Comparison of ENCODE assay signal across 8 cellular contexts in genomic region chr7:19122018-19122588, GRCh38. TPM values are rescaled to one million over a fixed set of nuclear protein-coding genes. Genes with fewer than 3 reads are reported as not detected.
DNase-seq lines count a peak whose midpoint lies in the region; ATAC-seq and TF ChIP-seq lines count a peak whose summit lies in the region.
"Had no signal": no experiment of that assay in that cellular context is flagged by ENCODE, and none has a peak within 500 bp of the region (broad histone marks: within the 10 kb centered on the region; RNA-seq: fewer than 3 reads in every experiment).

No MANE protein-coding gene starts in this region.

- no peaks in the 10 kb centered on the region for H3K9me3 ChIP-seq in CD8-positive, alpha-beta T cell (ENCODE audit: low read length)

- no peak overlapping the region for H3K27ac Mint-ChIP-seq in activated CD8-positive, alpha-beta T cell treated with anti-CD3 and anti-CD28 coated beads for 36 hours
- H3K27ac Mint-ChIP-seq in effector memory CD8-positive, alpha-beta T cell: no peak overlapping the region
- no peak overlapping the region for H3K27ac Mint-ChIP-seq in CD8-positive, alpha-beta T cell
- H3K27ac Mint-ChIP-seq: activated CD4-positive, alpha-beta T cell treated with anti-CD3 and anti-CD28 coated beads, Interleukin-2, amount 10 ng/mL, durations not matched to agents 24 days and 14 days had no signal

- H3K4me1 Mint-ChIP-seq in activated CD8-positive, alpha-beta T cell treated with anti-CD3 and anti-CD28 coated beads for 36 hours (ENCODE audit: low read depth): no peaks in the 10 kb centered on the region
- peaks cover 0 to 2% of the 10 kb centered on the region in 2 donors for H3K4me1 Mint-ChIP-seq in effector memory CD8-positive, alpha-beta T cell (ENCODE audit: low read depth in 2 of 2)
- H3K4me1 Mint-ChIP-seq in CD8-positive, alpha-beta T cell (ENCODE audit: low read depth): no peaks in the 10 kb centered on the region
- H3K4me1 Mint-ChIP-seq: activated CD4-positive, alpha-beta T cell treated with anti-CD3 and anti-CD28 coated beads, Interleukin-2, amount 10 ng/mL, durations not matched to agents 24 days and 14 days had no signal

- H3K4me1 ChIP-seq in CD8-positive, alpha-beta T cell (ENCODE audit: insufficient read depth, low read length): no peaks in the 10 kb centered on the region

- no peaks in the 10 kb centered on the region for H3K9me3 Mint-ChIP-seq in activated CD8-positive, alpha-beta T cell treated with anti-CD3 and anti-CD28 coated beads for 36 hours
- no peaks in the 10 kb centered on the region for H3K9me3 Mint-ChIP-seq in effector memory CD8-positive, alpha-beta T cell
- H3K9me3 Mint-ChIP-seq in CD8-positive, alpha-beta T cell: peaks cover 2% of the 10 kb centered on the region
- H3K9me3 Mint-ChIP-seq: activated CD4-positive, alpha-beta T cell treated with anti-CD3 and anti-CD28 coated beads, Interleukin-2, amount 10 ng/mL, durations not matched to agents 24 days and 14 days had no signal

- no peak overlapping the region for H3K4me3 ChIP-seq in coronary artery
- no peak overlapping the region for H3K4me3 ChIP-seq in CD8-positive, alpha-beta T cell (ENCODE audit: low read depth, low read length)

- POLR2A ChIA-PET in activated CD8-positive, alpha-beta T cell treated with anti-CD3 and anti-CD28 coated beads for 36 hours (lab: Charles Lee): no interaction called here
- POLR2A ChIA-PET in CD8-positive, alpha-beta T cell (lab: Charles Lee): no interaction called here

- H3K4me3 Mint-ChIP-seq in activated CD8-positive, alpha-beta T cell treated with anti-CD3 and anti-CD28 coated beads for 36 hours: no peak overlapping the region
- no peak overlapping the region for H3K4me3 Mint-ChIP-seq in effector memory CD8-positive, alpha-beta T cell
- H3K4me3 Mint-ChIP-seq in CD8-positive, alpha-beta T cell: no peak overlapping the region
- H3K4me3 Mint-ChIP-seq: activated CD4-positive, alpha-beta T cell treated with anti-CD3 and anti-CD28 coated beads, Interleukin-2, amount 10 ng/mL, durations not matched to agents 24 days and 14 days had no signal

- H3K36me3 Mint-ChIP-seq in activated CD8-positive, alpha-beta T cell treated with anti-CD3 and anti-CD28 coated beads for 36 hours (ENCODE audit: low read depth): no peaks in the 10 kb centered on the region
- H3K36me3 Mint-ChIP-seq in effector memory CD8-positive, alpha-beta T cell (ENCODE audit: insufficient read depth): no peaks in the 10 kb centered on the region
- H3K36me3 Mint-ChIP-seq in CD8-positive, alpha-beta T cell: no peaks in the 10 kb centered on the region

- peaks cover 6% of the 10 kb centered on the region for H3K27me3 ChIP-seq in CD8-positive, alpha-beta T cell (ENCODE audit: insufficient read depth, low read length)

- H3K36me3 ChIP-seq in CD8-positive, alpha-beta T cell (ENCODE audit: insufficient read depth, low read length): no peaks in the 10 kb centered on the region

- no peak overlapping the region for H3K27ac ChIP-seq in coronary artery
- no peak overlapping the region for H3K27ac ChIP-seq in CD8-positive, alpha-beta T cell (ENCODE audit: low read depth, low read length)

- intact Hi-C loops in activated CD8-positive, alpha-beta T cell treated with anti-CD3 and anti-CD28 coated beads for 36 hours (cut with micrococcal nuclease): no loop called here
- intact Hi-C loops in CD8-positive, alpha-beta T cell (cut with DNase I, micrococcal nuclease): no loop called here

- CTCF ChIA-PET in activated CD8-positive, alpha-beta T cell treated with anti-CD3 and anti-CD28 coated beads for 36 hours (lab: Charles Lee): interaction anchor here (1.1 to 1.2 kb wide), 2 partner anchors 23 to 370 kb away, joined by 3 read pairs; partner anchors contain the start of gene FERD3L
- CTCF ChIA-PET in CD8-positive, alpha-beta T cell (lab: Charles Lee): no interaction called here

- peaks cover 32% of the 10 kb centered on the region for H3K27me3 Mint-ChIP-seq in activated CD8-positive, alpha-beta T cell treated with anti-CD3 and anti-CD28 coated beads for 36 hours
- H3K27me3 Mint-ChIP-seq in effector memory CD8-positive, alpha-beta T cell: peaks cover 13 to 21% of the 10 kb centered on the region in 2 donors
- H3K27me3 Mint-ChIP-seq in CD8-positive, alpha-beta T cell (ENCODE audit: low read depth): peaks cover 26% of the 10 kb centered on the region

- TF ChIP-seq CTCF in coronary artery (IDR thresholded peaks at IDR 0.05): peak; percentile 18
- no peak for TF ChIP-seq CTCF in activated CD8-positive, alpha-beta T cell treated with anti-CD3 and anti-CD28 coated beads for 36 hours (IDR thresholded peaks at IDR 0.05)
- no peak for TF ChIP-seq CTCF in CD8-positive, alpha-beta T cell (IDR thresholded peaks at IDR 0.05)

- no peak for ATAC-seq in activated CD8-positive, alpha-beta T cell treated with anti-CD3 and anti-CD28 coated beads for 36 hours
- no peak for ATAC-seq in effector memory CD8-positive, alpha-beta T cell (replicated peaks)
- ATAC-seq in CD8-positive, alpha-beta T cell: no peak

- DNase-seq in H4 (ENCODE audit: low spot score): peak; percentile 83
- peak; percentile 57 for DNase-seq in NCI-H345 treated with DMSO at 0.1 percent for 48 hours (lab: John Stamatoyannopoulos, UW; ENCODE audit: unreplicated experiment)
- DNase-seq in coronary artery (ENCODE audit: low spot score): no peak
- DNase-seq in putamen (ENCODE audit: low spot score): peak; percentile 13
- no peak for DNase-seq in activated CD8-positive, alpha-beta T cell treated with anti-CD3 and anti-CD28 coated beads for 36 hours
- DNase-seq in effector memory CD8-positive, alpha-beta T cell: no peak
- DNase-seq in CD8-positive, alpha-beta T cell: no peak
- DNase-seq: activated CD4-positive, alpha-beta T cell treated with anti-CD3 and anti-CD28 coated beads, Interleukin-2, amount 10 ng/mL, durations not matched to agents 24 days and 14 days had no signal

RNA-seq across cellular contexts. Expression of gene TWIST1, which starts 4.7 kb away (rescaled TPM):
- total RNA-seq in H4 (2014; rRNA removed; shearing (Covaris generic)): 29.1 and 40.1 TPM in 2 replicates
- under 1 TPM in 1 of 2 experiments, not detected in 1; 0.20 TPM for total RNA-seq in activated CD8-positive, alpha-beta T cell treated with anti-CD3 and anti-CD28 coated beads for 36 hours
- total RNA-seq in CD8-positive, alpha-beta T cell: not detected

RNA-seq across cellular contexts. Expression of gene FERD3L, which starts 23.1 kb away (rescaled TPM):
- not detected in 2 replicates for total RNA-seq in H4 (2014; rRNA removed; shearing (Covaris generic))
- not detected for total RNA-seq in activated CD8-positive, alpha-beta T cell treated with anti-CD3 and anti-CD28 coated beads for 36 hours
- not detected for total RNA-seq in CD8-positive, alpha-beta T cell
- total RNA-seq: activated CD4-positive, alpha-beta T cell treated with anti-CD3 and anti-CD28 coated beads, Interleukin-2, amount 10 ng/mL, durations not matched to agents 24 days and 14 days had no signal

Comparison
In these comparisons a context has a peak if more than half of its experiments do, and no peak if none do; other contexts are left out.
1. DNase-seq: peak in H4 (single experiment), NCI-H345 treated with DMSO at 0.1 percent for 48 hours (single experiment) and putamen (single experiment); none in coronary artery (single experiment), activated CD8-positive, alpha-beta T cell treated with anti-CD3 and anti-CD28 coated beads for 36 hours (single experiment), effector memory CD8-positive, alpha-beta T cell (0 of 3) and CD8-positive, alpha-beta T cell (0 of 7).
2. RNA of gene TWIST1, which starts 4.7 kb away (total RNA-seq): 29.1 to 40.1 TPM in H4; 0.20 TPM in activated CD8-positive, alpha-beta T cell treated with anti-CD3 and anti-CD28 coated beads for 36 hours and not detected in CD8-positive, alpha-beta T cell; every median in the first group is over 10 times any median in the second.